In genomic region chr2:155310589-155310988, GRCh38 we compare ENCODE assay signal across 8 cellular contexts.
DNase-seq lines count a peak whose midpoint lies in the region; ATAC-seq and TF ChIP-seq lines count a peak whose summit lies in the region.

No MANE protein-coding gene starts in this region.

- H3K79me2 ChIP-seq in PC-3 (ENCODE audit: low read length), result no peaks in the 10 kb centered on the region

- no peak for TF ChIP-seq EP300 in stomach (IDR thresholded peaks at IDR 0.05)

- no peak overlapping the region for H3K9ac ChIP-seq in PC-3 (ENCODE audit: low read length)

- no peaks in the 10 kb centered on the region for H4K20me1 ChIP-seq in PC-3 (ENCODE audit: low read length)

- H3K27ac ChIP-seq in PC-3 (ENCODE audit: low read length) (no peak overlapping the region), caudate nucleus (ENCODE audit: low read depth, low read length) (no peak overlapping the region), stomach (no peak overlapping the region)

- DNase-seq in SHP77 treated with DMSO at 0.1 percent for 48 hours (lab: John Stamatoyannopoulos, UW) (peak; percentile 8), SHP77 (lab: John Stamatoyannopoulos, UW) (no peak), PC-3 (peak; percentile 50), fibroblast of peridontal ligament (ENCODE audit: extremely low read depth) (peak; percentile 49), stromal cell of bone marrow (ENCODE audit: low read depth) (peak; percentile 6), caudate nucleus (lab: John Stamatoyannopoulos, UW) (no peak), stomach (no peak)

- no peak overlapping the region for H3K4me2 ChIP-seq in PC-3 (ENCODE audit: low read length)

- ATAC-seq in HG03521 (IDR thresholded peaks at IDR 0.05; ENCODE audit: unreplicated experiment) (peak; percentile 59), PC-3 (peak; percentile 42)

- no TSS peak for BruUV-seq in PC-3 (replicated peaks; lab: Mats Ljungman, UMichigan)

- POLR2A ChIA-PET in PC-3 (lab: Charles Lee; ENCODE audit: unreplicated experiment), result interaction anchor here (0.5 kb wide), 1 partner anchor 1872 kb away, joined by 3 read pairs; no protein-coding TSS in a partner anchor

- no peak overlapping the region for H2AFZ ChIP-seq in PC-3 (ENCODE audit: low read length)

- TF ChIP-seq POLR2A in stomach (IDR thresholded peaks at IDR 0.05), result no peak

- CTCF ChIA-PET in PC-3 (lab: Charles Lee), result interaction anchor here (0.6 to 1.0 kb wide), 4 partner anchors 11 to 908 kb away, joined by 3 to 5 read pairs (median 4); no protein-coding TSS in a partner anchor

- H3K27me3 ChIP-seq in PC-3 (ENCODE audit: low read length) (no peaks in the 10 kb centered on the region), stomach (no peaks in the 10 kb centered on the region)

- no peaks in the 10 kb centered on the region for H3F3A ChIP-seq in PC-3 (ENCODE audit: low read length, unreplicated experiment)

- no peaks in the 10 kb centered on the region for H3K4me1 ChIP-seq in PC-3 (ENCODE audit: insufficient read depth, low read length)
- H3K4me1 ChIP-seq in stomach, result no peaks in the 10 kb centered on the region

- no peaks in the 10 kb centered on the region for H3K9me2 ChIP-seq in PC-3 (replicated peaks; ENCODE audit: low read length)

- no peak overlapping the region for H3K4me3 ChIP-seq in PC-3 (ENCODE audit: low read length)
- no peak overlapping the region for H3K4me3 ChIP-seq in stomach

- TF ChIP-seq CTCF in PC-3 (conservative IDR thresholded peaks at IDR 0.05; ENCODE audit: low read depth, low read length) (peak; percentile 75), stomach (IDR thresholded peaks at IDR 0.05) (peak in 3 of 7 experiments; percentile 24 to 38 (median 37))

- H3K36me3 ChIP-seq in PC-3 (ENCODE audit: low read depth, low read length), result no peaks in the 10 kb centered on the region
- H3K36me3 ChIP-seq in stomach, result no peaks in the 10 kb centered on the region

- H3K9me3 ChIP-seq in PC-3 (ENCODE audit: low read length), result no peaks in the 10 kb centered on the region
- H3K9me3 ChIP-seq in stomach, result no peaks in the 10 kb centered on the region

- WGBS in stomach, 5 donors, result 3 to 8% (median 6%) methylated on average over 3 of the region's 3 CpGs

- intact Hi-C loops in PC-3 (cut with micrococcal nuclease), result loop anchor here (1.0 to 2.0 kb wide), 3 partner anchors 686 to 908 kb away; no protein-coding TSS in a partner anchor
- intact Hi-C loops in stomach (cut with DNase I; ENCODE audit: low total_unique reads), result no loop called here

Comparison
In these comparisons a context has a peak if more than half of its experiments do, and no peak if none do; other contexts are left out.
1. DNase-seq: peak in SHP77 treated with DMSO at 0.1 percent for 48 hours (single experiment), PC-3 (single experiment), fibroblast of peridontal ligament (single experiment) and stromal cell of bone marrow (single experiment); none in SHP77 (0 of 2), caudate nucleus (0 of 61) and stomach (single experiment).